ENCODE assay signal across 1 cellular context in the genomic region with DNA sequence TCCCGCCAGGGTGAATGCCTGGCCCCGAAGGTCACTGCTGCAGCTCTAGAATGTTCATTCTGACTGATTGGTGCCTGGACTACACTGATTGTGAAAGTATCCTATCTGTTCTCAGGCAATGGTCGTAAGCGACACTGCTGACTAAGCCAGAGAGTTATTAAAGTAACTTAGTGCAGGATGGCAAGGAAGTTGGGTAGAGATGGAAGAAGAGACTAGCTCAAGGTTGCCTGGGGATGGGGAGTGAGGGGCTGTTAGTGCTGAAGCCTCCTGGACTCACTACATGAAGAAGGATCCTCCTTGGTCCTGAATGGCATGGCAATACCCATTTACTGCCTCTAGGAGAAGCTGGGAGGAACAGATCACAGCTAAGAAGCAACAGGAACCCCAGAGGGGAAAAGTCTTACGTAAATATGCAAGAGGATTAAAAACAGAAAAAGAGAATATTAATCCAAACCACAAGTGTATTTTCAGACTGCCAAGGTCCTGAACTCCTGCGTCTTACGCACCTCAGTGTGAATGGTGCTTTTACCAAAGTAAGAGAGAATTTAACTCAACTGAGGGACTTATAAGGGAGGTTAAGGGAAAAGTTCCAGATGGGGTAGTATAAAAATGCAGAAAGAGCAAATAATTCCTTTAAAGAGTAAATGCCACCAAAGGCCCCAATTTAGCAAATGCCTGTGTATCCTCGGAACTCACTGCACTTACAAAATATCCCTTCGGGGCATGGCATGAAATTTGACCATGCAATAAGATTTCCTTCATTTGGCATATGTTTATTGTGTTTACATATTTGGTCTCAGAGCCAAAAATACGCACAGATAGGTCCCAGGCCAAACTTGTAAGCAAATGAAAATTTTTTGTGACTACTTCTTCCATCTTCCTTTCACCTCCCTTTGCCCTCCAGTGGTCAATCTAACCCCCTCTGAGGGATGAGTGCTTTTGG.
TF ChIP-seq lines count a peak whose summit lies in the region.

No MANE protein-coding gene starts in this region.

TF ChIP-seq in H1, 55 proteins besides CTCF, POLR2A, EP300 and RAD21 (continued from another document):
- no peak for TF ChIP-seq ZNF274 (IDR thresholded peaks at IDR 0.05; ENCODE audit: borderline replicate concordance, extremely low read depth, low read length)
- TF ChIP-seq TAF7 (optimal IDR thresholded peaks at IDR 0.05; ENCODE audit: borderline replicate concordance, low read depth, low read length): no peak
- TF ChIP-seq HDAC6 (IDR thresholded peaks at IDR 0.05; ENCODE audit: low read depth, low read length): no peak
- TF ChIP-seq SP1 (IDR thresholded peaks at IDR 0.05; ENCODE audit: low read depth, low read length): no peak
- TF ChIP-seq CREB1 (IDR thresholded peaks at IDR 0.05): no peak
- TF ChIP-seq TCF12 (IDR thresholded peaks at IDR 0.05; ENCODE audit: low read depth, low read length): no peak
- no peak for TF ChIP-seq ASH2L (IDR thresholded peaks at IDR 0.05; ENCODE audit: low read length)
- TF ChIP-seq SP2 (IDR thresholded peaks at IDR 0.05; ENCODE audit: low read length): no peak
- no peak for TF ChIP-seq TAF1 (IDR thresholded peaks at IDR 0.05; ENCODE audit: low read depth, low read length)
- no peak for TF ChIP-seq POU5F1 (IDR thresholded peaks at IDR 0.05; ENCODE audit: low read depth, low read length)
- TF ChIP-seq SRF (IDR thresholded peaks at IDR 0.05; ENCODE audit: low read depth, low read length): no peak
